6 cellular contexts compared by ENCODE assay signal in genomic region chr12:56103066-56103711, GRCh38. TPM values are rescaled to one million over a fixed set of nuclear protein-coding genes. Genes with fewer than 3 reads are reported as not detected.
DNase-seq lines count a peak whose midpoint lies in the region; ATAC-seq and TF ChIP-seq lines count a peak whose summit lies in the region.

No MANE protein-coding gene starts in this region.

- peak; percentile 68 for DNase-seq in activated CD8-positive, alpha-beta memory T cell treated with anti-CD3 and anti-CD28 coated beads, Interleukin-2, amount 10 ng/mL, durations not matched to agents 7 days and 5 days
- DNase-seq in activated CD8-positive, alpha-beta memory T cell treated with anti-CD3 and anti-CD28 coated beads, Interleukin-2, amount 50 U/mL, for 4 hours, result no peak
- no peak for DNase-seq in esophagus muscularis mucosa (ENCODE audit: extremely low spot score)
- DNase-seq in thoracic aorta (ENCODE audit: low spot score), result no peak
- DNase-seq in MV-4-11 (lab: John Stamatoyannopoulos, UW), result no peak
- no peak for DNase-seq in NAMALWA (ENCODE audit: low spot score)

- intact Hi-C loops in esophagus muscularis mucosa (cut with DNase I), result loop anchor here (2.0 to 5.0 kb wide), 3 partner anchors 22 to 106 kb away; partner anchors contain the start of genes ERBB3 and SUOX

- no peaks in the 10 kb centered on the region for H3K9me3 Mint-ChIP-seq in activated CD8-positive, alpha-beta memory T cell treated with anti-CD3 and anti-CD28 coated beads, Interleukin-2, amount 10 ng/mL, durations not matched to agents 7 days and 5 days (ENCODE audit: low read depth)

- H3K4me3 ChIP-seq in esophagus muscularis mucosa (peak overlapping the region; percentile 67 to 91 (median 72)), thoracic aorta (peak overlapping the region; percentile 90)

- TF ChIP-seq CTCF in esophagus muscularis mucosa (IDR thresholded peaks at IDR 0.05) (no peak), thoracic aorta (IDR thresholded peaks at IDR 0.05) (no peak)

- H3K27me3 ChIP-seq in esophagus muscularis mucosa, result no peaks in the 10 kb centered on the region
- H3K27me3 ChIP-seq in thoracic aorta (replicated peaks; ENCODE audit: insufficient read depth), result no peaks in the 10 kb centered on the region

- H3K27me3 Mint-ChIP-seq in activated CD8-positive, alpha-beta memory T cell treated with anti-CD3 and anti-CD28 coated beads, Interleukin-2, amount 10 ng/mL, durations not matched to agents 7 days and 5 days, result no peaks in the 10 kb centered on the region

- 60% methylated on average over 6 of the region's 6 CpGs for WGBS in esophagus muscularis mucosa

- CTCF ChIA-PET in activated CD8-positive, alpha-beta memory T cell treated with anti-CD3 and anti-CD28 coated beads, Interleukin-2, amount 10 ng/mL, durations not matched to agents 7 days and 5 days (lab: Charles Lee), result interaction anchor here (0.6 to 8.6 kb wide), 14 partner anchors 8 to 1258 kb away, joined by 3 to 97 read pairs (median 11); partner anchors contain the start of genes ERBB3, ESYT1, RPL41 and SMARCC2

- ATAC-seq in activated CD8-positive, alpha-beta memory T cell treated with anti-CD3 and anti-CD28 coated beads, Interleukin-2, amount 10 ng/mL, durations not matched to agents 7 days and 5 days, result no peak
- no peak for ATAC-seq in thoracic aorta (ENCODE audit: insufficient number of reproducible peaks, low FRiP score, low read depth)

- peak overlapping the region; percentile 99 for H3K4me3 Mint-ChIP-seq in activated CD8-positive, alpha-beta memory T cell treated with anti-CD3 and anti-CD28 coated beads, Interleukin-2, amount 10 ng/mL, durations not matched to agents 7 days and 5 days

- H3K36me3 Mint-ChIP-seq in activated CD8-positive, alpha-beta memory T cell treated with anti-CD3 and anti-CD28 coated beads, Interleukin-2, amount 10 ng/mL, durations not matched to agents 7 days and 5 days, result peaks cover 31% of the 10 kb centered on the region

- H3K4me1 Mint-ChIP-seq in activated CD8-positive, alpha-beta memory T cell treated with anti-CD3 and anti-CD28 coated beads, Interleukin-2, amount 10 ng/mL, durations not matched to agents 7 days and 5 days, result peaks cover 44% of the 10 kb centered on the region

- no peak for TF ChIP-seq EP300 in esophagus muscularis mucosa (IDR thresholded peaks at IDR 0.05)

- H3K4me1 ChIP-seq in esophagus muscularis mucosa (peaks cover 16 to 33% (median 28%) of the 10 kb centered on the region in 4 donors), thoracic aorta (ENCODE audit: control insufficient read depth in 1 of 2, low read depth in 2 of 2) (peaks cover 5 to 26% of the 10 kb centered on the region in 2 donors)

- H3K27ac ChIP-seq in esophagus muscularis mucosa (replicated peaks in 1 of 4) (peak overlapping the region; percentile 87 to 90 (median 88)), thoracic aorta (peak overlapping the region; percentile 73 to 86)

- TF ChIP-seq POLR2A in esophagus muscularis mucosa (IDR thresholded peaks at IDR 0.05; ENCODE audit: low read depth), result no peak

- H3K27ac Mint-ChIP-seq in activated CD8-positive, alpha-beta memory T cell treated with anti-CD3 and anti-CD28 coated beads, Interleukin-2, amount 10 ng/mL, durations not matched to agents 7 days and 5 days, result peak overlapping the region; percentile 98

- H3K9me3 ChIP-seq in esophagus muscularis mucosa, result no peaks in the 10 kb centered on the region
- H3K9me3 ChIP-seq in thoracic aorta, result no peaks in the 10 kb centered on the region

- H3K36me3 ChIP-seq in esophagus muscularis mucosa (peaks cover 16 to 22% (median 16%) of the 10 kb centered on the region in 4 donors), thoracic aorta (peaks cover 13% of the 10 kb centered on the region)

RNA-seq across cellular contexts. Expression of gene PA2G4, which starts 1.2 kb away (rescaled TPM):
- total RNA-seq in activated CD8-positive, alpha-beta memory T cell treated with anti-CD3 and anti-CD28 coated beads, Interleukin-2, amount 10 ng/mL, durations not matched to agents 7 days and 5 days, result 100 to 1,000 TPM; 293 to 364 TPM
- total RNA-seq in esophagus muscularis mucosa (100 to 1,000 TPM in 2 of 4 donors, 10 to 100 TPM in 2; 90.5 to 133 (median 105) TPM), thoracic aorta (100 to 1,000 TPM in 1 of 2 donors, 10 to 100 TPM in 1; 53.2 to 111 TPM)

RNA-seq across cellular contexts. Expression of gene RPL41, which starts 13.2 kb away (rescaled TPM):
- total RNA-seq in activated CD8-positive, alpha-beta memory T cell treated with anti-CD3 and anti-CD28 coated beads, Interleukin-2, amount 10 ng/mL, durations not matched to agents 7 days and 5 days, result 1,000 to 10,000 TPM; 3,748 to 4,271 TPM
- 1,000 to 10,000 TPM; 1,962 to 4,166 (median 3,502) TPM for total RNA-seq in esophagus muscularis mucosa
- total RNA-seq in thoracic aorta, result 1,000 to 10,000 TPM in 1 of 2 donors, 100 to 1,000 TPM in 1; 923 to 1,490 TPM

RNA-seq across cellular contexts. Expression of gene ZC3H10, which starts 14.9 kb away (rescaled TPM):
- total RNA-seq in activated CD8-positive, alpha-beta memory T cell treated with anti-CD3 and anti-CD28 coated beads, Interleukin-2, amount 10 ng/mL, durations not matched to agents 7 days and 5 days, result 10 to 100 TPM; 10.3 to 11.7 TPM
- total RNA-seq in esophagus muscularis mucosa (1 to 10 TPM; 5.0 to 7.9 (median 6.6) TPM), thoracic aorta (1 to 10 TPM; 4.1 to 7.1 TPM)

RNA-seq across cellular contexts. Expression of gene ERBB3, which starts 23.2 kb away (rescaled TPM):
- 1 to 10 TPM in 1 of 2 experiments, under 1 TPM in 1; 0.94 to 1.8 TPM for total RNA-seq in activated CD8-positive, alpha-beta memory T cell treated with anti-CD3 and anti-CD28 coated beads, Interleukin-2, amount 10 ng/mL, durations not matched to agents 7 days and 5 days
- total RNA-seq in esophagus muscularis mucosa (10 to 100 TPM; 13.9 to 25.0 (median 19.0) TPM), thoracic aorta (1 to 10 TPM; 1.1 to 3.2 TPM)

RNA-seq across cellular contexts. Expression of gene ESYT1, which starts 24.9 kb away (rescaled TPM):
- 100 to 1,000 TPM; 225 to 241 TPM for total RNA-seq in activated CD8-positive, alpha-beta memory T cell treated with anti-CD3 and anti-CD28 coated beads, Interleukin-2, amount 10 ng/mL, durations not matched to agents 7 days and 5 days
- total RNA-seq in esophagus muscularis mucosa (100 to 1,000 TPM; 151 to 245 (median 214) TPM), thoracic aorta (100 to 1,000 TPM; 113 to 128 TPM)
